In the genomic region with DNA sequence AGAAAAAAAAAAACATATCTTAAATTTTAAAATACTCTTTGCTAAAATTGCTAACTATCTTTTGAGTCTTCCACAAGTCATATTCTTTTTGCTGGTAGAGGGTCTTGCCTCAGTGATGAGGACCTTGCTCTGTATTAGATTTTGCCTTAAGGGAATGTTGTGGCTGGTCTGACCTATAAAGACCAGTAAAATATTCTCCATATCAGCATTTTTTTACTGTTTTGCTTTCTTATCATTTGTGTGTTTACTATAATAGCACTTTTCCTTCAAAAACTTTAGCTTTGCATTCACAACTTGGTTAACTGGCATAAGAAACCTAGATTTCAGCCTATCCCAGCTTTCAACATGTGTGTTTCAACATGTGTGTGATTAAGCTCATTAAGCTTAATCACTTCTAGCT, we compare ENCODE assay signal across 34 cellular contexts.
DNase-seq lines count a peak whose midpoint lies in the region; ATAC-seq, FAIRE-seq and TF ChIP-seq lines count a peak whose summit lies in the region.
"Had no signal": no experiment of that assay in that cellular context is flagged by ENCODE, and none has a peak within 500 bp of the region (broad histone marks: within the 10 kb centered on the region; RNA-seq: fewer than 3 reads in every experiment).

No MANE protein-coding gene starts in this region.

- H3K36me3 ChIP-seq in HepG2 (replicated peaks in 1 of 2; ENCODE audit: control insufficient read depth in 1 of 2, insufficient read depth in 2 of 2, low read length in 2 of 2) (no peaks in the 10 kb centered on the region), right lobe of liver (no peaks in the 10 kb centered on the region), IMR-90 (ENCODE audit: control insufficient read depth, insufficient read depth, low read length) (no peaks in the 10 kb centered on the region), K562 (ENCODE audit: control insufficient read depth, insufficient read depth, low read length) (no peaks in the 10 kb centered on the region), gastroesophageal sphincter (no peaks in the 10 kb centered on the region)
- H3K36me3 ChIP-seq: BE2C; BLaER1; BLaER1 treated with 17β-estradiol and CSF1 and Interleukin-3, amounts not matched to agents 10 nM and 100 nM had no signal

- ATAC-seq in HepG2: no peak
- ATAC-seq in right lobe of liver: no peak
- ATAC-seq in A549: no peak
- ATAC-seq in IMR-90 (ENCODE audit: low read depth): no peak
- ATAC-seq in K562: no peak
- ATAC-seq in HG02970 (IDR thresholded peaks at IDR 0.05; ENCODE audit: low FRiP score, unreplicated experiment): no peak
- ATAC-seq in gastroesophageal sphincter: no peak
- ATAC-seq: CD8-positive, alpha-beta T cell had no signal

- H3K18ac ChIP-seq in IMR-90 (ENCODE audit: low read depth, low read length): no peak overlapping the region

- H3K4me2 ChIP-seq in HepG2 (ENCODE audit: low read depth, low read length) (no peak overlapping the region), A549 (no peak overlapping the region), IMR-90 (ENCODE audit: low read depth, low read length) (no peak overlapping the region), K562 (ENCODE audit: insufficient read depth, low read length) (no peak overlapping the region)
- H3K4me2 ChIP-seq: BLaER1; BLaER1 treated with 17β-estradiol and CSF1 and Interleukin-3, amounts not matched to agents 10 nM and 100 nM had no signal

- H2BK20ac ChIP-seq in IMR-90 (ENCODE audit: low read depth, low read length): no peak overlapping the region

- H3K79me2 ChIP-seq in HepG2 (ENCODE audit: insufficient read depth, low read length) (no peaks in the 10 kb centered on the region), K562 (ENCODE audit: control insufficient read depth, insufficient read depth, low read length) (no peaks in the 10 kb centered on the region)

- H3K4me3 ChIP-seq in HepG2 (replicated peaks in 1 of 3; ENCODE audit: insufficient read depth in 1 of 3, low read depth in 2 of 3, low read length in 3 of 3) (no peak overlapping the region), right lobe of liver (no peak overlapping the region), A549 (no peak overlapping the region), IMR-90 (ENCODE audit: insufficient read depth, low read depth, low read length) (no peak overlapping the region), K562 (no peak overlapping the region), gastroesophageal sphincter (no peak overlapping the region)
- H3K4me3 ChIP-seq: BLaER1; BLaER1 treated with 17β-estradiol and CSF1 and Interleukin-3, amounts not matched to agents 10 nM and 100 nM had no signal

- no peak overlapping the region for H3K14ac ChIP-seq in IMR-90 (replicated peaks; ENCODE audit: low read depth, low read length)

- H3K27me3 ChIP-seq in HepG2 (ENCODE audit: control insufficient read depth in 1 of 2, insufficient read depth in 2 of 2, low read length in 2 of 2) (no peaks in the 10 kb centered on the region), right lobe of liver (no peaks in the 10 kb centered on the region), IMR-90 (ENCODE audit: control insufficient read depth, insufficient read depth, low read length) (no peaks in the 10 kb centered on the region), K562 (ENCODE audit: control insufficient read depth in 2 of 2, insufficient read depth in 2 of 2, low read length in 2 of 2) (no peaks in the 10 kb centered on the region), gastroesophageal sphincter (no peaks in the 10 kb centered on the region)
- H3K27me3 ChIP-seq: BE2C; BLaER1; BLaER1 treated with 17β-estradiol and CSF1 and Interleukin-3, amounts not matched to agents 10 nM and 100 nM had no signal

- no peak overlapping the region for H2BK120ac ChIP-seq in IMR-90 (ENCODE audit: low read depth, low read length)

- BruUV-seq in HepG2 (replicated peaks; lab: Mats Ljungman, UMichigan) (no TSS peak), IMR-90 (replicated peaks; lab: Mats Ljungman, UMichigan) (no TSS peak), K562 (replicated peaks; lab: Mats Ljungman, UMichigan) (no TSS peak)

- dilution Hi-C loops in IMR-90 (cut with HindIII; ENCODE audit: low sequenced_read_pairs, unreplicated experiment): no loop called here

- H4K91ac ChIP-seq in IMR-90 (ENCODE audit: insufficient read depth, low read depth, low read length): no peak overlapping the region

- H3K79me1 ChIP-seq in IMR-90 (ENCODE audit: low read depth in 1 of 2, low read length in 2 of 2): no peaks in the 10 kb centered on the region

- intact Hi-C loops in HepG2 (cut with micrococcal nuclease; ENCODE audit: unreplicated experiment) (no loop called here), right lobe of liver (cut with DNase I) (no loop called here), IMR-90 (cut with micrococcal nuclease) (no loop called here), K562 (cut with micrococcal nuclease) (no loop called here)

- in situ Hi-C loops in HepG2 (cut with HindIII; ENCODE audit: extremely low pct_ligation_motif_present, low pct_unique_long_range_greater_than_20kb) (no loop called here), IMR-90 (cut with MboI; ENCODE audit: low sequenced_read_pairs) (no loop called here), K562 (cut with MboI) (loop anchor here (5.0 kb wide), 1 partner anchor 1525 kb away; no protein-coding TSS in a partner anchor)

- H2BK15ac ChIP-seq in IMR-90 (ENCODE audit: low read depth, low read length): no peak overlapping the region

- H3K9ac ChIP-seq in HepG2 (ENCODE audit: insufficient read depth, low read depth, low read length): no peak overlapping the region
- no peak overlapping the region for H3K9ac ChIP-seq in IMR-90 (ENCODE audit: low read depth, low read length)
- no peak overlapping the region for H3K9ac ChIP-seq in K562 (ENCODE audit: insufficient read depth in 1 of 2, low read depth in 2 of 2, low read length in 2 of 2)
- H3K9ac ChIP-seq: BLaER1; BLaER1 treated with 17β-estradiol and CSF1 and Interleukin-3, amounts not matched to agents 10 nM and 100 nM had no signal

- TF ChIP-seq RAD21 in HepG2 (CRISPR knock-in tag; IDR thresholded peaks at IDR 0.05) (no peak), A549 (conservative IDR thresholded peaks at IDR 0.05 in 1 of 2, IDR thresholded peaks at IDR 0.05 in 1 of 2) (no peak), IMR-90 (IDR thresholded peaks at IDR 0.05; ENCODE audit: low read length) (no peak), K562 (CRISPR knock-in tag; conservative IDR thresholded peaks at IDR 0.05 in 1 of 2, IDR thresholded peaks at IDR 0.05 in 1 of 2) (no peak)

- H3K9me1 ChIP-seq in IMR-90 (ENCODE audit: insufficient read depth, low read length) (no peaks in the 10 kb centered on the region), K562 (ENCODE audit: control insufficient read depth, insufficient read depth, low read length) (no peaks in the 10 kb centered on the region)

- H2BK5ac ChIP-seq in IMR-90 (ENCODE audit: low read depth, low read length, poor library complexity, severe bottlenecking): no peak overlapping the region

- no peak overlapping the region for H3K23ac ChIP-seq in IMR-90 (ENCODE audit: low read depth, low read length)

- POLR2A ChIA-PET in HepG2 (lab: Yijun Ruan, JAX) (no interaction called here), A549 (lab: Yijun Ruan, JAX) (no interaction called here), IMR-90 (lab: Charles Lee; ENCODE audit: unreplicated experiment) (no interaction called here), K562 (lab: Yijun Ruan, JAX) (no interaction called here)

- FAIRE-seq in HepG2 (lab: Jason Lieb, UNC): no peak
- FAIRE-seq in A549 (lab: Jason Lieb, UNC): no peak
- FAIRE-seq in K562 (lab: Jason Lieb, UNC): no peak
- FAIRE-seq: A204.1, D721Med had no signal

- H2AK5ac ChIP-seq in IMR-90 (ENCODE audit: low read depth, low read length): no peak overlapping the region

- H3K9me3 ChIP-seq in HepG2 (ENCODE audit: low read length): peaks cover 42% of the 10 kb centered on the region
- no peaks in the 10 kb centered on the region for H3K9me3 ChIP-seq in right lobe of liver
- H3K9me3 ChIP-seq in A549: no peaks in the 10 kb centered on the region
- H3K9me3 ChIP-seq in IMR-90 (ENCODE audit: control insufficient read depth, insufficient read depth, low read length): no peaks in the 10 kb centered on the region
- H3K9me3 ChIP-seq in K562 (replicated peaks; ENCODE audit: control insufficient read depth, insufficient read depth, low read depth, low read length): no peaks in the 10 kb centered on the region
- no peaks in the 10 kb centered on the region for H3K9me3 ChIP-seq in gastroesophageal sphincter
- H3K9me3 ChIP-seq: BE2C; BLaER1; BLaER1 treated with 17β-estradiol and CSF1 and Interleukin-3, amounts not matched to agents 10 nM and 100 nM; Caco-2 had no signal

- CTCF ChIA-PET in HepG2 (lab: Yijun Ruan, JAX; ENCODE audit: low intra/inter-chr PET ratio, low total read pairs) (no interaction called here), A549 (lab: Yijun Ruan, JAX) (no interaction called here), IMR-90 (lab: Yijun Ruan, JAX) (no interaction called here), K562 (lab: Yijun Ruan, JAX; ENCODE audit: low intra/inter-chr PET ratio) (no interaction called here)

- H4K5ac ChIP-seq in IMR-90 (ENCODE audit: low read depth, low read length): no peak overlapping the region

- TF ChIP-seq EP300 in HepG2 (IDR thresholded peaks at IDR 0.05; ENCODE audit: low read depth in 2 of 2, low read length in 2 of 2) (no peak), HepG2 (CRISPR knock-in tag; IDR thresholded peaks at IDR 0.05; ENCODE audit: borderline replicate concordance) (no peak), A549 (IDR thresholded peaks at IDR 0.05) (no peak), K562 (IDR thresholded peaks at IDR 0.05; ENCODE audit: low read length) (no peak), gastroesophageal sphincter (IDR thresholded peaks at IDR 0.05) (no peak)

- H4K20me1 ChIP-seq in HepG2 (ENCODE audit: insufficient read depth, low read length): no peaks in the 10 kb centered on the region
- H4K20me1 ChIP-seq in IMR-90 (ENCODE audit: insufficient read depth, low read length): no peaks in the 10 kb centered on the region
- no peaks in the 10 kb centered on the region for H4K20me1 ChIP-seq in K562 (replicated peaks; ENCODE audit: control insufficient read depth, insufficient read depth, low read length)
- H4K20me1 ChIP-seq: BLaER1; BLaER1 treated with 17β-estradiol and CSF1 and Interleukin-3, amounts not matched to agents 10 nM and 100 nM had no signal

- TF ChIP-seq CTCF in HepG2 (CRISPR knock-in tag; IDR thresholded peaks at IDR 0.05): no peak
- TF ChIP-seq CTCF in right lobe of liver (IDR thresholded peaks at IDR 0.05): no peak
- no peak for TF ChIP-seq CTCF in A549 (IDR thresholded peaks at IDR 0.05)
- TF ChIP-seq CTCF in IMR-90 (conservative IDR thresholded peaks at IDR 0.05; ENCODE audit: low read depth, low read length): no peak
- TF ChIP-seq CTCF in K562 (IDR thresholded peaks at IDR 0.05 in 2 of 3, conservative IDR thresholded peaks at IDR 0.05 in 1 of 3; ENCODE audit: insufficient read depth in 2 of 3, low read depth in 1 of 3, low read length in 3 of 3): no peak
- TF ChIP-seq CTCF in gastroesophageal sphincter (IDR thresholded peaks at IDR 0.05): no peak

- H3K27ac ChIP-seq in HepG2 (ENCODE audit: extremely low read length, insufficient read depth, low read length) (no peak overlapping the region), right lobe of liver (no peak overlapping the region), A549 (no peak overlapping the region), IMR-90 (ENCODE audit: insufficient read depth, low read length) (no peak overlapping the region), K562 (ENCODE audit: extremely low read depth, low read depth, low read length) (no peak overlapping the region), gastroesophageal sphincter (no peak overlapping the region)
- H3K27ac ChIP-seq: 22Rv1; BLaER1; BLaER1 treated with 17β-estradiol and CSF1 and Interleukin-3, amounts not matched to agents 10 nM and 100 nM; C4-2B had no signal

- no peak overlapping the region for H3K4ac ChIP-seq in IMR-90 (ENCODE audit: low read depth, low read length)

- no peak overlapping the region for H4K8ac ChIP-seq in IMR-90 (ENCODE audit: low read depth in 2 of 2, low read length in 2 of 2)

- TF ChIP-seq POLR2A in HepG2 (IDR thresholded peaks at IDR 0.05; ENCODE audit: insufficient read depth in 1 of 2, low read depth in 2 of 2, low read length in 2 of 2) (no peak), right lobe of liver (IDR thresholded peaks at IDR 0.05) (no peak), A549 (IDR thresholded peaks at IDR 0.05; ENCODE audit: low read length) (no peak), IMR-90 (IDR thresholded peaks at IDR 0.05; ENCODE audit: low read depth, low read length) (no peak), K562 (conservative IDR thresholded peaks at IDR 0.05) (no peak), gastroesophageal sphincter (IDR thresholded peaks at IDR 0.05) (no peak)

- no peak overlapping the region for H3K56ac ChIP-seq in IMR-90 (ENCODE audit: extremely low read depth, insufficient read depth, low read length)

- no peak overlapping the region for H2AK9ac ChIP-seq in IMR-90 (replicated peaks; ENCODE audit: low read depth, low read length, poor library complexity)

- H3K4me1 ChIP-seq in HepG2 (ENCODE audit: insufficient read depth, low read length) (no peaks in the 10 kb centered on the region), right lobe of liver (no peaks in the 10 kb centered on the region), A549 (no peaks in the 10 kb centered on the region), IMR-90 (ENCODE audit: control insufficient read depth, insufficient read depth, low read length) (no peaks in the 10 kb centered on the region), K562 (replicated peaks in 1 of 2; ENCODE audit: control insufficient read depth in 2 of 2, insufficient read depth in 2 of 2, low read length in 2 of 2) (no peaks in the 10 kb centered on the region), gastroesophageal sphincter (no peaks in the 10 kb centered on the region)
- H3K4me1 ChIP-seq: BE2C; BLaER1; BLaER1 treated with 17β-estradiol and CSF1 and Interleukin-3, amounts not matched to agents 10 nM and 100 nM; Caco-2 had no signal

- H2AFZ ChIP-seq in HepG2 (ENCODE audit: low read length) (no peak overlapping the region), IMR-90 (replicated peaks; ENCODE audit: low read length, poor library complexity) (no peak overlapping the region), K562 (ENCODE audit: low read depth, low read length) (no peak overlapping the region)

- DNase-seq in HepG2 (ENCODE audit: low spot score) (no peak), right lobe of liver (no peak), A549 (ENCODE audit: low read depth in 1 of 2, low spot score in 1 of 2) (no peak), IMR-90 (no peak), K562 (ENCODE audit: extremely low read depth in 1 of 4, low spot score in 3 of 4) (no peak), anterior cingulate cortex (lab: John Stamatoyannopoulos, UW) (no peak)
- DNase-seq: 8988T; ACHN; AML-193; BE2C; C1 segment of cervical spinal cord; Caco-2; Calu3; CD4-positive, alpha-beta memory T cell; CD4-positive, alpha-beta T cell; CD4-positive, CD25-positive, alpha-beta regulatory T cell; CD8-positive, alpha-beta memory T cell; CD8-positive, alpha-beta T cell; COR-L47; DMS 273 treated with DMSO at 0.1 percent for 48 hours; DMS153; DMS53; DMS79; DMS79 treated with DMSO at 0.1 percent for 48 hours; DND-41; EL had no signal
